22 cellular contexts compared by ENCODE assay signal in genomic region chr10:29244978-29245377, GRCh38. TPM values are rescaled to one million over a fixed set of nuclear protein-coding genes. Genes with fewer than 3 reads are reported as not detected.
DNase-seq lines count a peak whose midpoint lies in the region; ATAC-seq and TF ChIP-seq lines count a peak whose summit lies in the region.
"Had no signal": no experiment of that assay in that cellular context is flagged by ENCODE, and none has a peak within 500 bp of the region (broad histone marks: within the 10 kb centered on the region; RNA-seq: fewer than 3 reads in every experiment).

No MANE protein-coding gene starts in this region.

- no peaks in the 10 kb centered on the region for H3K36me3 Mint-ChIP-seq in neural crest cell (ENCODE audit: low read depth)
- H3K36me3 Mint-ChIP-seq: CD14-positive monocyte; CD4-positive, alpha-beta memory T cell had no signal

- H3K9ac ChIP-seq in smooth muscle cell (ENCODE audit: low read depth) = no peak overlapping the region
- H3K9ac ChIP-seq: BLaER1 had no signal

- no peaks in the 10 kb centered on the region for H3K27me3 Mint-ChIP-seq in neural crest cell (ENCODE audit: low read depth)

- 97% methylated on average over 7 of the region's 7 CpGs for WGBS in smooth muscle cell (ENCODE audit: low lambda C conversion rate)

- H3F3A ChIP-seq in smooth muscle cell (ENCODE audit: low read depth) = peaks cover 50% of the 10 kb centered on the region

- intact Hi-C loops in dorsolateral prefrontal cortex (cut with DNase I) = loop anchor here in 1 of 2 donors (1.0 to 2.0 kb wide), 2 partner anchors 60 to 88 kb away; no protein-coding TSS in a partner anchor

- H3K4me3 Mint-ChIP-seq in neural crest cell = no peak overlapping the region
- H3K4me3 Mint-ChIP-seq: CD14-positive monocyte; CD4-positive, alpha-beta memory T cell; GM23338; HFFc6 had no signal

- peaks cover 11% of the 10 kb centered on the region for H3K4me1 ChIP-seq in smooth muscle cell (ENCODE audit: low read depth)
- H3K4me1 ChIP-seq: A549 had no signal

- peaks cover 48% of the 10 kb centered on the region for H3K4me1 Mint-ChIP-seq in neural crest cell
- H3K4me1 Mint-ChIP-seq: CD4-positive, alpha-beta memory T cell; GM23338 had no signal

- no peaks in the 10 kb centered on the region for H3K36me3 ChIP-seq in smooth muscle cell (ENCODE audit: low read depth)
- H3K36me3 ChIP-seq: BLaER1 had no signal

- H2AFZ ChIP-seq in smooth muscle cell (ENCODE audit: low read depth) = peak overlapping the region; percentile 29

- peak overlapping the region in 39 of 59 donors; percentile 4 to 81 (median 44) for H3K27ac ChIP-seq in dorsolateral prefrontal cortex
- H3K27ac ChIP-seq in smooth muscle cell (ENCODE audit: low read depth) = peak overlapping the region; percentile 69
- H3K27ac ChIP-seq: 22Rv1, A549, BLaER1 had no signal

- peaks cover 3% of the 10 kb centered on the region for H3K79me2 ChIP-seq in smooth muscle cell (ENCODE audit: low read depth)

- peak overlapping the region; percentile 3 for H3K27ac Mint-ChIP-seq in neural crest cell (ENCODE audit: unreplicated experiment)
- H3K27ac Mint-ChIP-seq: CD14-positive monocyte; CD4-positive, alpha-beta memory T cell; GM23338; HFFc6 had no signal

- no peaks in the 10 kb centered on the region for H4K20me1 ChIP-seq in smooth muscle cell (ENCODE audit: low read depth)
- H4K20me1 ChIP-seq: BLaER1 had no signal

- peak overlapping the region in 5 of 59 donors; percentile 3 to 33 (median 14) for H3K4me3 ChIP-seq in dorsolateral prefrontal cortex
- H3K4me3 ChIP-seq in smooth muscle cell = no peak overlapping the region
- H3K4me3 ChIP-seq: A549, BLaER1, GM23338 had no signal

- peaks cover 2% of the 10 kb centered on the region for H3K9me3 Mint-ChIP-seq in neural crest cell
- H3K9me3 Mint-ChIP-seq: HFFc6 had no signal

- no peaks in the 10 kb centered on the region for H3K9me3 ChIP-seq in smooth muscle cell (replicated peaks; ENCODE audit: low read depth)
- H3K9me3 ChIP-seq: A549, BLaER1 had no signal

- ATAC-seq in HG02884 (IDR thresholded peaks at IDR 0.05; ENCODE audit: unreplicated experiment) = no peak
- ATAC-seq: A549, GM23338, HCT116 had no signal

- in situ Hi-C loops in SK-MEL-5 (cut with HindIII; ENCODE audit: low pct_unique_long_range_greater_than_20kb, low sequenced_read_pairs) = no loop called here

- no peak overlapping the region for H3K4me2 ChIP-seq in smooth muscle cell
- H3K4me2 ChIP-seq: A549, BLaER1, GM23338 had no signal

- DNase-seq in SK-MEL-5 (ENCODE audit: low read depth, low spot score) = peak; percentile 81
- DNase-seq in dorsolateral prefrontal cortex = no peak
- DNase-seq in neural crest cell (ENCODE audit: low read depth, low spot score) = no peak
- no peak for DNase-seq in smooth muscle cell (lab: John Stamatoyannopoulos, UW; ENCODE audit: unreplicated experiment)
- no peak for DNase-seq in HUDEP-2 (lab: John Stamatoyannopoulos, UW; ENCODE audit: unreplicated experiment in 76 of 76)
- no peak for DNase-seq in cerebellar cortex (ENCODE audit: low spot score)
- DNase-seq in mucosa of gallbladder (ENCODE audit: low spot score) = no peak
- DNase-seq: AML-193; CD4-positive, alpha-beta memory T cell; DMS153; DMS79; GDM1; HFFc6 had no signal

- TF ChIP-seq CTCF in dorsolateral prefrontal cortex (IDR thresholded peaks at IDR 0.05 in 54 of 56, conservative IDR thresholded peaks at IDR 0.05 in 2 of 56; ENCODE audit: low read depth in 1 of 56, partially characterized antibody in 56 of 56) (no peak), neural crest cell (conservative IDR thresholded peaks at IDR 0.05) (no peak), smooth muscle cell (IDR thresholded peaks at IDR 0.05; ENCODE audit: borderline replicate concordance, insufficient read depth, poor library complexity, severe bottlenecking) (no peak)

- H3K27me3 ChIP-seq in dorsolateral prefrontal cortex = peaks cover 0 to under 1% (median 0%) of the 10 kb centered on the region in 45 donors
- no peaks in the 10 kb centered on the region for H3K27me3 ChIP-seq in smooth muscle cell (ENCODE audit: low read depth)
- H3K27me3 ChIP-seq: BLaER1 had no signal

RNA-seq across cellular contexts. Expression of gene LYZL1, which starts 43.9 kb away (rescaled TPM):
- not detected in 2 replicates for total RNA-seq in SK-MEL-5 (2014; rRNA removed; shearing (Covaris generic))
- polyA plus RNA-seq in SK-MEL-5 (2015; cell fraction: cytosol; rRNA removed) = not detected in 2 replicates
- not detected in 2 replicates for polyA plus RNA-seq in SK-MEL-5 (2015; cell fraction: nucleus; rRNA removed)
- total RNA-seq in dorsolateral prefrontal cortex (not detected), neural crest cell (not detected in 2 replicates), smooth muscle cell (not detected in 2 replicates), mucosa of gallbladder (not detected)
- not detected in 2 replicates for polyA plus RNA-seq in smooth muscle cell
- total RNA-seq: CD4-positive, alpha-beta memory T cell; Daoy; GM23338; HFFc6; HT-29 had no signal
- polyA plus RNA-seq: A549; CD14-positive monocyte; CD4-positive, alpha-beta memory T cell; GM23338 had no signal
